25 cellular contexts compared by ENCODE assay signal in the genomic region with DNA sequence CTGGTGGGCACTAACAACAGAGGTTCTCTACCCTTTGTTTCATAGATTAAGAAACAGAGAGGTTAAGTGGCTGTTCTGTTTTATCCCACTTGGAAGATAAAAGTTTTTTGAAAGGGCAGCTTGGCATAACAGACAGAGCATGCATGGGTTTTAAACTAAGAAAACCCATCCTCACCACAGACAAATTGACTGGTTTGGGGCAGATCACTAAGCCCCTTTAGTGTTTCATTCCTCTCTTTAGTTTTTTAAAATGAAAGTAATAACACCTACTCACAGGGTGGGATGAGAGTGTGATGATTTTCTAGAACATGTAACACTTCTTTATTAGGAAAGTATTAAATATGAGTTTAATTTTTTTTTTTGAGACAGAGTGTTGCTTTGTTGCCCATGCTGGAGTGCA.
"Had no signal": no experiment of that assay in that cellular context is flagged by ENCODE, and none has a peak within 500 bp of the region (broad histone marks: within the 10 kb centered on the region; RNA-seq: fewer than 3 reads in every experiment).

No MANE protein-coding gene starts in this region.

- H3K36me3 Mint-ChIP-seq: memory B cell, mesothelial cell of epicardium, natural killer cell had no signal

- H3K4me1 ChIP-seq: uterus had no signal

- H3K9me3 ChIP-seq: esophagus muscularis mucosa, gastroesophageal sphincter, left ventricle myocardium inferior, lower lobe of right lung, ovary, right atrium auricular region, sigmoid colon, tibial artery, upper lobe of left lung, uterus had no signal

- H3K36me3 ChIP-seq: esophagus muscularis mucosa, gastroesophageal sphincter, left ventricle myocardium inferior, lower lobe of right lung, ovary, right atrium auricular region, sigmoid colon, tibial artery, upper lobe of left lung, uterus had no signal

- H3K4me3 Mint-ChIP-seq: dendritic cell treated with granulocyte-macrophage colony-stimulating factor and Interleukin-4, amounts not matched to agents 40 ng/mL and 50 ng/mL, for 4 days; effector memory CD8-positive, alpha-beta T cell; immature natural killer cell; memory B cell; mesothelial cell of epicardium; natural killer cell; neural crest cell had no signal

- H3K27me3 Mint-ChIP-seq: memory B cell had no signal

- H3K9me3 Mint-ChIP-seq: dendritic cell treated with granulocyte-macrophage colony-stimulating factor and Interleukin-4, amounts not matched to agents 40 ng/mL and 50 ng/mL, for 4 days; effector memory CD8-positive, alpha-beta T cell; immature natural killer cell; memory B cell; mesothelial cell of epicardium; natural killer cell; neural crest cell had no signal

- H3K4me3 ChIP-seq: esophagus muscularis mucosa, gastroesophageal sphincter, left ventricle myocardium inferior, lower lobe of right lung, ovary, right atrium auricular region, sigmoid colon, skin epidermis, tibial artery, upper lobe of left lung, uterus had no signal

- H3K27me3 ChIP-seq: esophagus muscularis mucosa, gastroesophageal sphincter, ovary, right atrium auricular region, sigmoid colon, tibial artery, upper lobe of left lung, uterus had no signal

- DNase-seq: effector memory CD8-positive, alpha-beta T cell; foreskin fibroblast; glutamatergic neuron; immature natural killer cell; left cardiac atrium; left ventricle myocardium inferior; lower lobe of right lung; natural killer cell; nucleus accumbens; ovary; sigmoid colon; stimulated activated CD4-positive, alpha-beta T cell treated with anti-CD3 and anti-CD28 coated beads, Interleukin-12 subunit alpha, Interleukin-12 subunit beta, amount 100 ng/mL, for 4 hours; stimulated activated naive CD4-positive, alpha-beta T cell treated with Interleukin-2 at 50 U/mL for 16 hours; tibial artery; upper lobe of left lung; uterus had no signal

- ATAC-seq: effector memory CD8-positive, alpha-beta T cell; gastroesophageal sphincter; lower lobe of right lung; natural killer cell had no signal

- H3K27ac Mint-ChIP-seq: dendritic cell treated with granulocyte-macrophage colony-stimulating factor and Interleukin-4, amounts not matched to agents 40 ng/mL and 50 ng/mL, for 4 days; effector memory CD8-positive, alpha-beta T cell; immature natural killer cell; memory B cell; mesothelial cell of epicardium; natural killer cell had no signal

- H3K27ac ChIP-seq: epithelial cell of prostate, esophagus muscularis mucosa, gastroesophageal sphincter, left ventricle myocardium inferior, lower lobe of right lung, ovary, right atrium auricular region, sigmoid colon, skin epidermis, tibial artery, upper lobe of left lung, uterus had no signal

- H3K4me1 Mint-ChIP-seq: mesothelial cell of epicardium, neural crest cell had no signal
